1 cellular context compared by ENCODE assay signal in the genomic region with DNA sequence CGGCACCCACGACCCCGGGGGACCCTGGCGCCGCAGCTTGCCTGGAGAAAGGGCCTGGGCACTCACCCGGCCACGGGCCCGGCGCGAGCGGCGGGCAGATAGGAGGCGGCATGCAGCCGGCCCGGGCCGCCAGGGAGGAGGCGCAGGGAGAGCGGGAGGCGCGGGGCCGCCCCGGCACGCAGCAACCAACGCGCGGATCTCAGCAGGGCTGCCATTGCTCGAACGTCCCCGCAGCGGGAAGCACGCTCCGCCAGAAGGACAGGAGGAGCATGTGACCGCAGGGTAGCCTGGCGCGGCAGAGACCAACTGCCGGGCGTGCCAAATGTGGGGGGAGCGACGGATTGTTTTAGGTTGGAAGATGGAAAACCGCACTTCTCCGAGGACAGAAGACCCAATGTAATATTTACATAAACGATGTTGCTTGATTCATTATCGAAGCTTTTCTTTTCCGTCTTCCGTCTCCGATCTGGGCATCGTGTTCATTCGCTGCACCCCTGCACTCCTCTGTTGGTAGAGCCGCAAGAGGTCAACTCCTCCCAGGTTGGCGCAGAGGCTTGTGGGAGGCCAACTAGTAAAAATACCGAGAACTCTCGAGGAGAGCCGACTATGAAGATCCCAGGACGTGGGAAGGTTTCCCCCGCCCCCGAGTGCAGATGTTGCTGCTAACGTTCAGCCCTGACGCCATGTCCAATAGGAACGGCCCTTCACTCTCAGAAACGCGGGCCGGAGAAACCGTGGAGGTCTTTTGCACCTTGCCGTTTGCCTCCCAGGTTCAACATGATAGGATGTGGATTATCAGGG.
TF ChIP-seq lines count a peak whose summit lies in the region.

A gene (minus strand): TSS at position 257 of the 801 bp plus-strand sequence. CDS start 42 bp downstream, at position 215.

TF ChIP-seq in HepG2, 621 proteins besides CTCF, POLR2A, EP300 and RAD21 (continued from another document and continues in another):
- TF ChIP-seq, protein P1, sequence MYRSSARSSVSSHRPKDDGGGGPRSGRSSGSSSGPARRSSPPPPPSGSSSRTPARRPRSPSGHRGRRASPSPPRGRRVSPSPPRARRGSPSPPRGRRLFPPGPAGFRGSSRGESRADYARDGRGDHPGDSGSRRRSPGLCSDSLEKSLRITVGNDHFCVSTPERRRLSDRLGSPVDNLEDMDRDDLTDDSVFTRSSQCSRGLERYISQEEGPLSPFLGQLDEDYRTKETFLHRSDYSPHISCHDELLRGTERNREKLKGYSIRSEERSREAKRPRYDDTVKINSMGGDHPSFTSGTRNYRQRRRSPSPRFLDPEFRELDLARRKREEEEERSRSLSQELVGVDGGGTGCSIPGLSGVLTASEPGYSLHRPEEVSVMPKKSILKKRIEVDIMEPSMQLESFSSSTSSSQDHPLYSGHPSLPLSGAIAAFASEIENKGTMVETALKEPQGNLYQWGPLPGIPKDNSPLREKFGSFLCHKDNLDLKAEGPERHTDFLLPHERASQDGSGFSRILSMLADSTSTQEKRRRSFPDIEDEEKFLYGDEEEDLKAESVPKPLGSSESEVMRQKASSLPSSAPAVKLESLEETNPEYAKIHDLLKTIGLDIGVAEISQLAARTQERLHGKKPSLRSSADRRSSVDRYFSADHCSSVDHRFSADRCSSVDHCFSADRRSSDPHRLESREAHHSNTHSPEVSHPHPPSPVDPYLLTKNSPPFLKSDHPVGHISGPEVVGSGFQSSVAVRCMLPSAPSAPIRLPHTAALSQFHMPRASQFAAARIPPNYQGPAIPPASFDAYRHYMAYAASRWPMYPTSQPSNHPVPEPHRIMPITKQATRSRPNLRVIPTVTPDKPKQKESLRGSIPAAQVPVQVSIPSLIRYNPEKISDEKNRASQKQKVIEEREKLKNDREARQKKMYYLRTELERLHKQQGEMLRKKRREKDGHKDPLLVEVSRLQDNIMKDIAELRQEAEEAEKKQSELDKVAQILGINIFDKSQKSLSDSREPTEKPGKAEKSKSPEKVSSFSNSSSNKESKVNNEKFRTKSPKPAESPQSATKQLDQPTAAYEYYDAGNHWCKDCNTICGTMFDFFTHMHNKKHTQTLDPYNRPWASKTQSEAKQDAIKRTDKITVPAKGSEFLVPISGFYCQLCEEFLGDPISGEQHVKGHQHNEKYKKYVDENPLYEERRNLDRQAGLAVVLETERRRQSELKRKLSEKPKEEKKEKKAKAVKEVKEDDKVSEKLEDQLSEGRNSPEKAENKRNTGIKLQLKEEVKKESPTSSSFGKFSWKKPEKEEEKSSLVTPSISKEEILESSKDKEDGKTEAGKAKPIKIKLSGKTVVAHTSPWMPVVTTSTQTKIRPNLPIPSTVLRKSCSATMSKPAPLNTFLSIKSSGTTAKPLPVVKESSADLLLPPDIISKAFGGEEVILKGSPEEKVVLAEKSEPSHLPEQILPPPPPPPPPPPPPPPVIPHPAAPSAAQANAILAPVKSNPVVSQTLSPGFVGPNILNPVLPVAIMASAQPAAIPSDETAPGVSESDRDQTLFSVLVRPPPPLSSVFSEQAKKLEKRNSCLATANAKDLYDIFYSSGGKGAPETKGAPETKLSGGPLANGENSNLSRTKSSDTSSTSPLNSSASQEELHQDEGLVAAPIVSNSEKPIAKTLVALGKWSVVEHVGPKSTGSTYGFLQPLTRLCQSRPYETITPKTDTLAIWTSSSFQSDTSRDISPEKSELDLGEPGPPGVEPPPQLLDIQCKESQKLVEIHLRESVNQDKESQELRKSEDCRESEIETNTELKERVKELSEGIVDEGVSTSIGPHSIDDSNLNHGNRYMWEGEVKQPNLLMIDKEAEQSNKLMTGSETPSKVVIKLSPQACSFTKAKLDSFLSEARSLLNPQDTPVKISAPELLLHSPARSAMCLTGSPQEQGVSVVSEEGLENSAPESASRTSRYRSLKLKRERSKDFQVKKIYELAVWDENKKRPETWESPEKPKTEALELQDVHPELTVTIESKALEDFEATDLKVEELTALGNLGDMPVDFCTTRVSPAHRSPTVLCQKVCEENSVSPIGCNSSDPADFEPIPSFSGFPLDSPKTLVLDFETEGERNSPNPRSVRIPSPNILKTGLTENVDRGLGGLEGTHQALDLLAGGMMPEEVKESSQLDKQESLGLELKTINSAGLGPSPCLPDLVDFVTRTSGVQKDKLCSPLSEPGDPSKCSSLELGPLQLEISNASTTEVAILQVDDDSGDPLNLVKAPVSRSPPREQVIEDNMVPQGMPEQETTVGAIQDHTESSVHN (CRISPR knock-in tag; IDR thresholded peaks at IDR 0.05), result peak; percentile 56; the same call in 1 of the 2 replicates
- TF ChIP-seq ZNF607 (CRISPR knock-in tag; IDR thresholded peaks at IDR 0.05; ENCODE audit: borderline replicate concordance), result peak; percentile 91
- no peak for TF ChIP-seq RXRA (CRISPR knock-in tag; IDR thresholded peaks at IDR 0.05)
- TF ChIP-seq, protein P2, sequence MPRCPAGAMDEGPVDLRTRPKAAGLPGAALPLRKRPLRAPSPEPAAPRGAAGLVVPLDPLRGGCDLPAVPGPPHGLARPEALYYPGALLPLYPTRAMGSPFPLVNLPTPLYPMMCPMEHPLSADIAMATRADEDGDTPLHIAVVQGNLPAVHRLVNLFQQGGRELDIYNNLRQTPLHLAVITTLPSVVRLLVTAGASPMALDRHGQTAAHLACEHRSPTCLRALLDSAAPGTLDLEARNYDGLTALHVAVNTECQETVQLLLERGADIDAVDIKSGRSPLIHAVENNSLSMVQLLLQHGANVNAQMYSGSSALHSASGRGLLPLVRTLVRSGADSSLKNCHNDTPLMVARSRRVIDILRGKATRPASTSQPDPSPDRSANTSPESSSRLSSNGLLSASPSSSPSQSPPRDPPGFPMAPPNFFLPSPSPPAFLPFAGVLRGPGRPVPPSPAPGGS (CRISPR knock-in tag; IDR thresholded peaks at IDR 0.05), result no peak; the same call in none of the 2 replicates
- TF ChIP-seq GPN1 (CRISPR knock-in tag; IDR thresholded peaks at IDR 0.05; ENCODE audit: borderline replicate concordance), result no peak
- TF ChIP-seq ZBTB7A (CRISPR knock-in tag; IDR thresholded peaks at IDR 0.05), result 0 out of 2 replicates have a peak, but pooled peaks have one; percentile 12
- peak; percentile 94 for TF ChIP-seq ZNF614 (CRISPR knock-in tag; IDR thresholded peaks at IDR 0.05; ENCODE audit: borderline replicate concordance)
- TF ChIP-seq, protein P3, sequence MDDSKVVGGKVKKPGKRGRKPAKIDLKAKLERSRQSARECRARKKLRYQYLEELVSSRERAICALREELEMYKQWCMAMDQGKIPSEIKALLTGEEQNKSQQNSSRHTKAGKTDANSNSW (CRISPR knock-in tag; IDR thresholded peaks at IDR 0.05; ENCODE audit: borderline replicate concordance), result no peak; the same call in 1 of the 2 replicates
- TF ChIP-seq, protein P4, sequence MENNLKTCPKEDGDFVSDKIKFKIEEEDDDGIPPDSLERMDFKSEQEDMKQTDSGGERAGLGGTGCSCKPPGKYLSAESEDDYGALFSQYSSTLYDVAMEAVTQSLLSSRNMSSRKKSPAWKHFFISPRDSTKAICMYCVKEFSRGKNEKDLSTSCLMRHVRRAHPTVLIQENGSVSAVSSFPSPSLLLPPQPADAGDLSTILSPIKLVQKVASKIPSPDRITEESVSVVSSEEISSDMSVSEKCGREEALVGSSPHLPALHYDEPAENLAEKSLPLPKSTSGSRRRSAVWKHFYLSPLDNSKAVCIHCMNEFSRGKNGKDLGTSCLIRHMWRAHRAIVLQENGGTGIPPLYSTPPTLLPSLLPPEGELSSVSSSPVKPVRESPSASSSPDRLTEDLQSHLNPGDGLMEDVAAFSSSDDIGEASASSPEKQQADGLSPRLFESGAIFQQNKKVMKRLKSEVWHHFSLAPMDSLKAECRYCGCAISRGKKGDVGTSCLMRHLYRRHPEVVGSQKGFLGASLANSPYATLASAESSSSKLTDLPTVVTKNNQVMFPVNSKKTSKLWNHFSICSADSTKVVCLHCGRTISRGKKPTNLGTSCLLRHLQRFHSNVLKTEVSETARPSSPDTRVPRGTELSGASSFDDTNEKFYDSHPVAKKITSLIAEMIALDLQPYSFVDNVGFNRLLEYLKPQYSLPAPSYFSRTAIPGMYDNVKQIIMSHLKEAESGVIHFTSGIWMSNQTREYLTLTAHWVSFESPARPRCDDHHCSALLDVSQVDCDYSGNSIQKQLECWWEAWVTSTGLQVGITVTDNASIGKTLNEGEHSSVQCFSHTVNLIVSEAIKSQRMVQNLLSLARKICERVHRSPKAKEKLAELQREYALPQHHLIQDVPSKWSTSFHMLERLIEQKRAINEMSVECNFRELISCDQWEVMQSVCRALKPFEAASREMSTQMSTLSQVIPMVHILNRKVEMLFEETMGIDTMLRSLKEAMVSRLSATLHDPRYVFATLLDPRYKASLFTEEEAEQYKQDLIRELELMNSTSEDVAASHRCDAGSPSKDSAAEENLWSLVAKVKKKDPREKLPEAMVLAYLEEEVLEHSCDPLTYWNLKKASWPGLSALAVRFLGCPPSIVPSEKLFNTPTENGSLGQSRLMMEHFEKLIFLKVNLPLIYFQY (CRISPR knock-in tag; IDR thresholded peaks at IDR 0.05; ENCODE audit: borderline replicate concordance), result peak; percentile 85
- peak; percentile 47; the same call in 1 of the 2 replicates for TF ChIP-seq ZBTB38 (CRISPR knock-in tag; IDR thresholded peaks at IDR 0.05)
- TF ChIP-seq, protein P5, sequence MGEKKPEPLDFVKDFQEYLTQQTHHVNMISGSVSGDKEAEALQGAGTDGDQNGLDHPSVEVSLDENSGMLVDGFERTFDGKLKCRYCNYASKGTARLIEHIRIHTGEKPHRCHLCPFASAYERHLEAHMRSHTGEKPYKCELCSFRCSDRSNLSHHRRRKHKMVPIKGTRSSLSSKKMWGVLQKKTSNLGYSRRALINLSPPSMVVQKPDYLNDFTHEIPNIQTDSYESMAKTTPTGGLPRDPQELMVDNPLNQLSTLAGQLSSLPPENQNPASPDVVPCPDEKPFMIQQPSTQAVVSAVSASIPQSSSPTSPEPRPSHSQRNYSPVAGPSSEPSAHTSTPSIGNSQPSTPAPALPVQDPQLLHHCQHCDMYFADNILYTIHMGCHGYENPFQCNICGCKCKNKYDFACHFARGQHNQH (CRISPR knock-in tag; IDR thresholded peaks at IDR 0.05), result peak; percentile 90
- TF ChIP-seq RNF2 (conservative IDR thresholded peaks at IDR 0.05; ENCODE audit: low read depth), result peak; percentile 71
- TF ChIP-seq, protein P6, sequence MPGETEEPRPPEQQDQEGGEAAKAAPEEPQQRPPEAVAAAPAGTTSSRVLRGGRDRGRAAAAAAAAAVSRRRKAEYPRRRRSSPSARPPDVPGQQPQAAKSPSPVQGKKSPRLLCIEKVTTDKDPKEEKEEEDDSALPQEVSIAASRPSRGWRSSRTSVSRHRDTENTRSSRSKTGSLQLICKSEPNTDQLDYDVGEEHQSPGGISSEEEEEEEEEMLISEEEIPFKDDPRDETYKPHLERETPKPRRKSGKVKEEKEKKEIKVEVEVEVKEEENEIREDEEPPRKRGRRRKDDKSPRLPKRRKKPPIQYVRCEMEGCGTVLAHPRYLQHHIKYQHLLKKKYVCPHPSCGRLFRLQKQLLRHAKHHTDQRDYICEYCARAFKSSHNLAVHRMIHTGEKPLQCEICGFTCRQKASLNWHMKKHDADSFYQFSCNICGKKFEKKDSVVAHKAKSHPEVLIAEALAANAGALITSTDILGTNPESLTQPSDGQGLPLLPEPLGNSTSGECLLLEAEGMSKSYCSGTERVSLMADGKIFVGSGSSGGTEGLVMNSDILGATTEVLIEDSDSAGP (CRISPR knock-in tag; IDR thresholded peaks at IDR 0.05; ENCODE audit: borderline replicate concordance), result peak; percentile 77
- TF ChIP-seq, protein P7, sequence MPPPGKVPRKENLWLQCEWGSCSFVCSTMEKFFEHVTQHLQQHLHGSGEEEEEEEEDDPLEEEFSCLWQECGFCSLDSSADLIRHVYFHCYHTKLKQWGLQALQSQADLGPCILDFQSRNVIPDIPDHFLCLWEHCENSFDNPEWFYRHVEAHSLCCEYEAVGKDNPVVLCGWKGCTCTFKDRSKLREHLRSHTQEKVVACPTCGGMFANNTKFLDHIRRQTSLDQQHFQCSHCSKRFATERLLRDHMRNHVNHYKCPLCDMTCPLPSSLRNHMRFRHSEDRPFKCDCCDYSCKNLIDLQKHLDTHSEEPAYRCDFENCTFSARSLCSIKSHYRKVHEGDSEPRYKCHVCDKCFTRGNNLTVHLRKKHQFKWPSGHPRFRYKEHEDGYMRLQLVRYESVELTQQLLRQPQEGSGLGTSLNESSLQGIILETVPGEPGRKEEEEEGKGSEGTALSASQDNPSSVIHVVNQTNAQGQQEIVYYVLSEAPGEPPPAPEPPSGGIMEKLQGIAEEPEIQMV (CRISPR knock-in tag; IDR thresholded peaks at IDR 0.05; ENCODE audit: low read depth), result 0 out of 2 replicates have a peak, but pooled peaks have one; percentile 54
- 0 out of 2 replicates have a peak, but pooled peaks have one; percentile 26 for TF ChIP-seq ETV6 (CRISPR knock-in tag; conservative IDR thresholded peaks at IDR 0.05)
- peak; percentile 16; the same call in 1 of the 2 replicates for TF ChIP-seq ZC3H13 (CRISPR knock-in tag; IDR thresholded peaks at IDR 0.05)
- 0 out of 2 replicates have a peak, but pooled peaks have one; percentile 60 for TF ChIP-seq ZNF83 (CRISPR knock-in tag; IDR thresholded peaks at IDR 0.05; ENCODE audit: borderline replicate concordance)
- TF ChIP-seq GTF3A (CRISPR knock-in tag; conservative IDR thresholded peaks at IDR 0.05), result no peak
- TF ChIP-seq MIXL1 (CRISPR knock-in tag; IDR thresholded peaks at IDR 0.05), result peak; percentile 50; the same call in 1 of the 2 replicates
- TF ChIP-seq, protein P8, sequence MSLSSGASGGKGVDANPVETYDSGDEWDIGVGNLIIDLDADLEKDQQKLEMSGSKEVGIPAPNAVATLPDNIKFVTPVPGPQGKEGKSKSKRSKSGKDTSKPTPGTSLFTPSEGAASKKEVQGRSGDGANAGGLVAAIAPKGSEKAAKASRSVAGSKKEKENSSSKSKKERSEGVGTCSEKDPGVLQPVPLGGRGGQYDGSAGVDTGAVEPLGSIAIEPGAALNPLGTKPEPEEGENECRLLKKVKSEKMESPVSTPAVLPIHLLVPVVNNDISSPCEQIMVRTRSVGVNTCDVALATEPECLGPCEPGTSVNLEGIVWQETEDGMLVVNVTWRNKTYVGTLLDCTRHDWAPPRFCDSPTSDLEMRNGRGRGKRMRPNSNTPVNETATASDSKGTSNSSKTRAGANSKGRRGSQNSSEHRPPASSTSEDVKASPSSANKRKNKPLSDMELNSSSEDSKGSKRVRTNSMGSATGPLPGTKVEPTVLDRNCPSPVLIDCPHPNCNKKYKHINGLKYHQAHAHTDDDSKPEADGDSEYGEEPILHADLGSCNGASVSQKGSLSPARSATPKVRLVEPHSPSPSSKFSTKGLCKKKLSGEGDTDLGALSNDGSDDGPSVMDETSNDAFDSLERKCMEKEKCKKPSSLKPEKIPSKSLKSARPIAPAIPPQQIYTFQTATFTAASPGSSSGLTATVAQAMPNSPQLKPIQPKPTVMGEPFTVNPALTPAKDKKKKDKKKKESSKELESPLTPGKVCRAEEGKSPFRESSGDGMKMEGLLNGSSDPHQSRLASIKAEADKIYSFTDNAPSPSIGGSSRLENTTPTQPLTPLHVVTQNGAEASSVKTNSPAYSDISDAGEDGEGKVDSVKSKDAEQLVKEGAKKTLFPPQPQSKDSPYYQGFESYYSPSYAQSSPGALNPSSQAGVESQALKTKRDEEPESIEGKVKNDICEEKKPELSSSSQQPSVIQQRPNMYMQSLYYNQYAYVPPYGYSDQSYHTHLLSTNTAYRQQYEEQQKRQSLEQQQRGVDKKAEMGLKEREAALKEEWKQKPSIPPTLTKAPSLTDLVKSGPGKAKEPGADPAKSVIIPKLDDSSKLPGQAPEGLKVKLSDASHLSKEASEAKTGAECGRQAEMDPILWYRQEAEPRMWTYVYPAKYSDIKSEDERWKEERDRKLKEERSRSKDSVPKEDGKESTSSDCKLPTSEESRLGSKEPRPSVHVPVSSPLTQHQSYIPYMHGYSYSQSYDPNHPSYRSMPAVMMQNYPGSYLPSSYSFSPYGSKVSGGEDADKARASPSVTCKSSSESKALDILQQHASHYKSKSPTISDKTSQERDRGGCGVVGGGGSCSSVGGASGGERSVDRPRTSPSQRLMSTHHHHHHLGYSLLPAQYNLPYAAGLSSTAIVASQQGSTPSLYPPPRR (CRISPR knock-in tag; IDR thresholded peaks at IDR 0.05; ENCODE audit: borderline replicate concordance), result no peak
- TF ChIP-seq AKAP8 (CRISPR knock-in tag; IDR thresholded peaks at IDR 0.05), result no peak
- TF ChIP-seq ATF7-NPFF (CRISPR knock-in tag; IDR thresholded peaks at IDR 0.05; ENCODE audit: low read depth), result peak; percentile 52; the same call in 1 of the 2 replicates
